Comparison of ENCODE assay signal across 20 cellular contexts in genomic region chr17:28324272-28324745, GRCh38. TPM values are rescaled to one million over a fixed set of nuclear protein-coding genes. Genes with fewer than 3 reads are reported as not detected.
DNase-seq lines count a peak whose midpoint lies in the region; ATAC-seq and TF ChIP-seq lines count a peak whose summit lies in the region.
"Had no signal": no experiment of that assay in that cellular context is flagged by ENCODE, and none has a peak within 500 bp of the region (broad histone marks: within the 10 kb centered on the region; RNA-seq: fewer than 3 reads in every experiment).

No MANE protein-coding gene starts in this region.

- intact Hi-C loops in stomach (cut with DNase I; ENCODE audit: low total_unique reads) (no loop called here), colonic mucosa (cut with DNase I) (no loop called here)
- intact Hi-C loops in CD4-positive, alpha-beta T cell (cut with DNase I, micrococcal nuclease): no loop called here

- H2AFZ ChIP-seq in GM23338: no peak overlapping the region

- peaks cover 30% of the 10 kb centered on the region for H3K4me1 Mint-ChIP-seq in GM23338
- H3K4me1 Mint-ChIP-seq in CD4-positive, alpha-beta T cell (ENCODE audit: low read depth): peaks cover 10% of the 10 kb centered on the region

- TF ChIP-seq EP300 in stomach (IDR thresholded peaks at IDR 0.05): no peak

- no peak for TF ChIP-seq CTCF in GM23338 (conservative IDR thresholded peaks at IDR 0.05; ENCODE audit: low read depth in 2 of 2)
- no peak for TF ChIP-seq CTCF in WERI-Rb-1 (IDR thresholded peaks at IDR 0.05; ENCODE audit: low read depth, low read length)
- TF ChIP-seq CTCF in liver (IDR thresholded peaks at IDR 0.05; ENCODE audit: low read depth, low read length, missing input control): no peak
- no peak for TF ChIP-seq CTCF in stomach (IDR thresholded peaks at IDR 0.05)
- TF ChIP-seq CTCF in CD4-positive, alpha-beta T cell (IDR thresholded peaks at IDR 0.05): no peak
- TF ChIP-seq CTCF in colonic mucosa (IDR thresholded peaks at IDR 0.05): no peak

- POLR2A ChIA-PET in CD4-positive, alpha-beta T cell (lab: Charles Lee): no interaction called here

- ATAC-seq in GM23338: no peak
- no peak for ATAC-seq in CD4-positive, alpha-beta T cell (ENCODE audit: poor library complexity)
- no peak for ATAC-seq in HG02884 (IDR thresholded peaks at IDR 0.05; ENCODE audit: unreplicated experiment)
- ATAC-seq: activated CD8-positive, alpha-beta T cell treated with anti-CD3 and anti-CD28 coated beads for 36 hours; left colon; psoas muscle had no signal

- peaks cover 9% of the 10 kb centered on the region for H3K27me3 Mint-ChIP-seq in GM23338 (ENCODE audit: insufficient read depth, low read depth, poor library complexity)
- no peaks in the 10 kb centered on the region for H3K27me3 Mint-ChIP-seq in CD4-positive, alpha-beta T cell
- H3K27me3 Mint-ChIP-seq: activated CD8-positive, alpha-beta T cell treated with anti-CD3 and anti-CD28 coated beads for 36 hours; CD8-positive, alpha-beta memory T cell had no signal

- H3K4me3 ChIP-seq in GM23338 (no peak overlapping the region), WERI-Rb-1 (ENCODE audit: low read depth, low read length) (no peak overlapping the region; the same call in 1 of the 2 replicates), liver (ENCODE audit: low read depth in 1 of 3, low read length in 3 of 3) (peak overlapping the region in 2 of 3 donors; percentile 3 to 36), stomach (no peak overlapping the region), colonic mucosa (no peak overlapping the region)
- H3K4me3 ChIP-seq: psoas muscle, suprapubic skin had no signal

- H3K27ac Mint-ChIP-seq in GM23338: no peak overlapping the region
- no peak overlapping the region for H3K27ac Mint-ChIP-seq in CD4-positive, alpha-beta T cell
- H3K27ac Mint-ChIP-seq: activated CD8-positive, alpha-beta T cell treated with anti-CD3 and anti-CD28 coated beads for 36 hours; CD8-positive, alpha-beta memory T cell had no signal

- CTCF ChIA-PET in CD4-positive, alpha-beta T cell (lab: Charles Lee): no interaction called here

- peaks cover 27% of the 10 kb centered on the region; the same call in 1 of the 2 replicates for H3F3A ChIP-seq in GM23338 (replicated peaks; ENCODE audit: low read depth)

- peak overlapping the region; percentile 7 for H3K27ac ChIP-seq in GM23338 (ENCODE audit: low read depth)
- peak overlapping the region; percentile 81 for H3K27ac ChIP-seq in WERI-Rb-1
- H3K27ac ChIP-seq in liver (ENCODE audit: low read depth in 1 of 2, low read length in 2 of 2): peak overlapping the region; percentile 39 to 53
- H3K27ac ChIP-seq in stomach: peak overlapping the region; percentile 64 to 81 (median 68)
- no peak overlapping the region for H3K27ac ChIP-seq in CD4-positive, alpha-beta T cell (ENCODE audit: low read depth, low read length)
- no peak overlapping the region for H3K27ac ChIP-seq in colonic mucosa
- H3K27ac ChIP-seq: psoas muscle, suprapubic skin had no signal

- no peaks in the 10 kb centered on the region for H3K9me3 Mint-ChIP-seq in GM23338
- H3K9me3 Mint-ChIP-seq in CD4-positive, alpha-beta T cell: no peaks in the 10 kb centered on the region
- H3K9me3 Mint-ChIP-seq: activated CD8-positive, alpha-beta T cell treated with anti-CD3 and anti-CD28 coated beads for 36 hours; CD8-positive, alpha-beta memory T cell; nephron had no signal

- 30% methylated on average over 5 of the region's 5 CpGs for WGBS in liver
- 28 to 63% (median 50%) methylated on average over 5 of the region's 5 CpGs for WGBS in stomach, 5 donors

- H3K9me3 ChIP-seq in WERI-Rb-1 (ENCODE audit: severe bottlenecking) (no peaks in the 10 kb centered on the region), liver (ENCODE audit: control insufficient read depth in 4 of 4, low read length in 3 of 4) (no peaks in the 10 kb centered on the region), stomach (no peaks in the 10 kb centered on the region), colonic mucosa (no peaks in the 10 kb centered on the region)
- no peaks in the 10 kb centered on the region for H3K9me3 ChIP-seq in CD4-positive, alpha-beta T cell (ENCODE audit: control insufficient read depth, low read length)
- H3K9me3 ChIP-seq: psoas muscle, suprapubic skin had no signal

- H3K36me3 Mint-ChIP-seq in GM23338 (ENCODE audit: low read depth): peaks cover 71% of the 10 kb centered on the region
- peaks cover 32% of the 10 kb centered on the region for H3K36me3 Mint-ChIP-seq in CD4-positive, alpha-beta T cell (ENCODE audit: low read depth)

- H3K27me3 ChIP-seq in GM23338 (ENCODE audit: insufficient read depth) (no peaks in the 10 kb centered on the region), WERI-Rb-1 (ENCODE audit: insufficient read depth, low read depth, severe bottlenecking) (no peaks in the 10 kb centered on the region), liver (ENCODE audit: control insufficient read depth in 4 of 4, insufficient read depth in 4 of 4, low read length in 3 of 4) (no peaks in the 10 kb centered on the region), stomach (no peaks in the 10 kb centered on the region), colonic mucosa (no peaks in the 10 kb centered on the region)
- H3K27me3 ChIP-seq in CD4-positive, alpha-beta T cell (ENCODE audit: control insufficient read depth, insufficient read depth, low read length): no peaks in the 10 kb centered on the region
- H3K27me3 ChIP-seq: suprapubic skin had no signal

- peaks cover 69% of the 10 kb centered on the region for H3K79me2 ChIP-seq in GM23338 (replicated peaks; ENCODE audit: insufficient read depth)

- H3K36me3 ChIP-seq in GM23338 (ENCODE audit: insufficient read depth) (peaks cover 22% of the 10 kb centered on the region), WERI-Rb-1 (peaks cover 77% of the 10 kb centered on the region), liver (ENCODE audit: control insufficient read depth in 4 of 4, insufficient read depth in 3 of 4, low read depth in 1 of 4, low read length in 3 of 4) (peaks cover 0 to 25% (median 8%) of the 10 kb centered on the region in 4 donors), stomach (peaks cover 23 to 35% (median 32%) of the 10 kb centered on the region in 4 donors), colonic mucosa (no peaks in the 10 kb centered on the region)

- H3K9me2 ChIP-seq in GM23338 (ENCODE audit: insufficient read depth): no peaks in the 10 kb centered on the region

- no peak for DNase-seq in GM23338 (ENCODE audit: low spot score)
- no peak for DNase-seq in WERI-Rb-1
- peak; percentile 61 for DNase-seq in stomach
- no peak for DNase-seq in CD4-positive, alpha-beta T cell
- DNase-seq in colonic mucosa: no peak
- DNase-seq: activated CD8-positive, alpha-beta T cell treated with anti-CD3 and anti-CD28 coated beads for 36 hours; CD8-positive, alpha-beta memory T cell; dermis blood vessel endothelial cell; DMS79 treated with DMSO at 0.1 percent for 48 hours; left colon; midbrain; MM.1S; NCI-H1436; psoas muscle; SW 1271 had no signal

- peaks cover 74% of the 10 kb centered on the region for H4K20me1 ChIP-seq in GM23338 (replicated peaks; ENCODE audit: insufficient read depth)

- no peak for TF ChIP-seq POLR2A in stomach (IDR thresholded peaks at IDR 0.05)

- H3K4me1 ChIP-seq in GM23338 (ENCODE audit: insufficient read depth): peaks cover 40% of the 10 kb centered on the region
- H3K4me1 ChIP-seq in liver (ENCODE audit: control insufficient read depth in 4 of 4, insufficient read depth in 4 of 4, low read length in 3 of 4): peaks cover 6 to 50% (median 39%) of the 10 kb centered on the region in 4 donors
- peaks cover 25 to 76% (median 34%) of the 10 kb centered on the region in 4 donors for H3K4me1 ChIP-seq in stomach
- H3K4me1 ChIP-seq in colonic mucosa: no peaks in the 10 kb centered on the region

- TF ChIP-seq RAD21 in liver (IDR thresholded peaks at IDR 0.05): peak in 1 of 2 donors; percentile 5

- peak overlapping the region; percentile 27; the same call in 1 of the 2 replicates for H3K4me2 ChIP-seq in GM23338

- H3K9ac ChIP-seq in liver (ENCODE audit: low read depth in 1 of 2, low read length in 2 of 2): no peak overlapping the region
- H3K9ac ChIP-seq in colonic mucosa (ENCODE audit: low read depth in 2 of 2, low read length in 2 of 2): no peak overlapping the region

- H3K4me3 Mint-ChIP-seq in GM23338: no peak overlapping the region
- H3K4me3 Mint-ChIP-seq in CD4-positive, alpha-beta T cell: no peak overlapping the region
- H3K4me3 Mint-ChIP-seq: activated CD8-positive, alpha-beta T cell treated with anti-CD3 and anti-CD28 coated beads for 36 hours; CD8-positive, alpha-beta memory T cell; nephron had no signal

RNA-seq across cellular contexts. Expression of gene TMEM97, which starts 5.3 kb away (rescaled TPM):
- 101 and 106 TPM in 2 replicates for total RNA-seq in GM23338 (2014; rRNA removed; shearing (Covaris generic))
- polyA plus RNA-seq in GM23338 (2016; fragmentation: Nextera tagmentation; extraction: Ambion mirVana) (216 and 225 TPM in 2 replicates), liver (10 to 100 TPM; 29.5 to 74.0 TPM), stomach (10 to 100 TPM; 28.1 to 38.2 (median 31.3) TPM)
- total RNA-seq in liver (10 to 100 TPM; 53.0 to 90.2 TPM), stomach (10 to 100 TPM in 4 of 5 donors, 1 to 10 TPM in 1; 7.6 to 54.0 (median 21.4) TPM), colonic mucosa (10 to 100 TPM; 37.2 to 38.5 TPM)
- 1 to 10 TPM; 2.6 to 3.7 TPM for total RNA-seq in CD4-positive, alpha-beta T cell

RNA-seq across cellular contexts. Expression of gene IFT20, which starts 11.0 kb away (rescaled TPM):
- 6.8 and 13.2 TPM in 2 replicates for total RNA-seq in GM23338 (2014; rRNA removed; shearing (Covaris generic))
- polyA plus RNA-seq in GM23338 (2016; fragmentation: Nextera tagmentation; extraction: Ambion mirVana): 31.4 and 32.3 TPM in 2 replicates
- total RNA-seq in liver: 10 to 100 TPM; 15.5 to 22.4 TPM
- polyA plus RNA-seq in liver: 10 to 100 TPM; 27.0 to 37.1 TPM
- 10 to 100 TPM; 24.9 to 52.2 (median 47.3) TPM for total RNA-seq in stomach
- 10 to 100 TPM; 75.9 to 95.6 (median 94.9) TPM for polyA plus RNA-seq in stomach
- 10 to 100 TPM; 52.6 to 53.1 TPM for total RNA-seq in CD4-positive, alpha-beta T cell
- 10 to 100 TPM; 30.9 to 31.5 TPM for total RNA-seq in colonic mucosa

RNA-seq across cellular contexts. Expression of gene TNFAIP1, which starts 11.3 kb away (rescaled TPM):
- 8.9 and 13.1 TPM in 2 replicates for total RNA-seq in GM23338 (2014; rRNA removed; shearing (Covaris generic))
- 6.3 and 6.4 TPM in 2 replicates for polyA plus RNA-seq in GM23338 (2016; fragmentation: Nextera tagmentation; extraction: Ambion mirVana)
- 10 to 100 TPM; 11.7 to 21.9 TPM for total RNA-seq in liver
- polyA plus RNA-seq in liver: 10 to 100 TPM; 17.4 to 31.7 TPM
- total RNA-seq in stomach: 10 to 100 TPM in 3 of 5 donors, 1 to 10 TPM in 2; 1.7 to 50.4 (median 19.3) TPM
- polyA plus RNA-seq in stomach: 10 to 100 TPM; 12.7 to 25.4 (median 21.4) TPM
- 10 to 100 TPM in 1 of 2 experiments, 1 to 10 TPM in 1; 9.5 to 12.1 TPM for total RNA-seq in CD4-positive, alpha-beta T cell
- total RNA-seq in colonic mucosa: 10 to 100 TPM; 29.6 to 39.8 TPM

RNA-seq across cellular contexts. Expression of gene POLDIP2, which starts 33.0 kb away (rescaled TPM):
- total RNA-seq in GM23338 (2014; rRNA removed; shearing (Covaris generic)): 70.6 and 77.1 TPM in 2 replicates
- polyA plus RNA-seq in GM23338 (2016; fragmentation: Nextera tagmentation; extraction: Ambion mirVana) (40.7 and 45.7 TPM in 2 replicates), liver (100 to 1,000 TPM in 1 of 2 donors, 10 to 100 TPM in 1; 90.2 to 150 TPM), stomach (10 to 100 TPM; 44.2 to 69.2 (median 63.8) TPM)
- total RNA-seq in liver (100 to 1,000 TPM in 1 of 2 donors, 10 to 100 TPM in 1; 65.5 to 117 TPM), stomach (100 to 1,000 TPM in 1 of 5 donors, 10 to 100 TPM in 4; 41.9 to 118 (median 57.6) TPM), colonic mucosa (100 to 1,000 TPM in 1 of 2 donors, 10 to 100 TPM in 1; 80.3 to 132 TPM)
- 10 to 100 TPM; 22.1 to 23.9 TPM for total RNA-seq in CD4-positive, alpha-beta T cell

RNA-seq across cellular contexts. Expression of gene SEBOX, which starts 40.7 kb away (rescaled TPM):
- not detected in 2 replicates for total RNA-seq in GM23338 (2014; rRNA removed; shearing (Covaris generic))
- polyA plus RNA-seq in GM23338 (2016; fragmentation: Nextera tagmentation; extraction: Ambion mirVana): not detected in 2 replicates
- total RNA-seq in liver: under 1 TPM; 0.19 to 0.59 TPM
- polyA plus RNA-seq in liver: not detected
- not detected for total RNA-seq in stomach
- not detected for polyA plus RNA-seq in stomach
- not detected for total RNA-seq in CD4-positive, alpha-beta T cell
- total RNA-seq in colonic mucosa: not detected
- total RNA-seq: activated CD8-positive, alpha-beta T cell treated with anti-CD3 and anti-CD28 coated beads for 36 hours; CD8-positive, alpha-beta memory T cell; dermis blood vessel endothelial cell; left colon; OCI-LY7; psoas muscle; suprapubic skin had no signal
- polyA plus RNA-seq: CD8-positive, alpha-beta memory T cell; psoas muscle had no signal

Comparison
In these comparisons a context has a peak if more than half of its experiments do, and no peak if none do; other contexts are left out.
1. H3K27ac ChIP-seq: peak in GM23338 (single experiment), WERI-Rb-1 (single experiment), liver (2 of 2) and stomach (5 of 5); none in CD4-positive, alpha-beta T cell (single experiment) and colonic mucosa (single experiment).
2. H3K4me3 ChIP-seq: peak in liver (2 of 3); none in GM23338 (single experiment), WERI-Rb-1 (single experiment), stomach (0 of 4) and colonic mucosa (single experiment).